In the genomic region with DNA sequence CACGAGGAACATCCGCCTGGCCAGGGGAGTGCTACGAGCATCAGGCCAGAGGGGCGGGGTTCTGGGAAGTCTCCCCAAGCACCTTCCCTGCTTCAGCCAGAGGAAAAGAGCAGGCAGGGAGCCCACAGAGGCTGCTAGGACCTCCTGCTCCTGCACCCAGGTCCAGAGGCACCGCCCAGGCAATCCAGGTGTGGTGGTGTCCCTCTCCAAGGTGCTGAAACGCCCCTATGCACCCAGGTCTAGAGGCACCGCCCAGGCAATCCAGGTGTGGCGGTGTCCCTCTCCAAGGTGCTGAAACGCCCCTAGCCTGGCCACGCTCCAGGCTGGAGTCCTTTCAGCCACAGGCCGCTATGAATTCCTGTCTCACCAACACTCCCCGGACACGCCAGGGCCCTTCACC, we compare ENCODE assay signal across 1 cellular context.
A peak's percentile ranks its signal among the peaks of the same experiment; 100 is the strongest.
TF ChIP-seq lines count a peak whose summit lies in the region.

No MANE protein-coding gene starts in this region.

TF ChIP-seq in K562, 482 proteins besides CTCF, POLR2A, EP300 and RAD21 (continued from another document and continues in another):
- TF ChIP-seq, protein P1, sequence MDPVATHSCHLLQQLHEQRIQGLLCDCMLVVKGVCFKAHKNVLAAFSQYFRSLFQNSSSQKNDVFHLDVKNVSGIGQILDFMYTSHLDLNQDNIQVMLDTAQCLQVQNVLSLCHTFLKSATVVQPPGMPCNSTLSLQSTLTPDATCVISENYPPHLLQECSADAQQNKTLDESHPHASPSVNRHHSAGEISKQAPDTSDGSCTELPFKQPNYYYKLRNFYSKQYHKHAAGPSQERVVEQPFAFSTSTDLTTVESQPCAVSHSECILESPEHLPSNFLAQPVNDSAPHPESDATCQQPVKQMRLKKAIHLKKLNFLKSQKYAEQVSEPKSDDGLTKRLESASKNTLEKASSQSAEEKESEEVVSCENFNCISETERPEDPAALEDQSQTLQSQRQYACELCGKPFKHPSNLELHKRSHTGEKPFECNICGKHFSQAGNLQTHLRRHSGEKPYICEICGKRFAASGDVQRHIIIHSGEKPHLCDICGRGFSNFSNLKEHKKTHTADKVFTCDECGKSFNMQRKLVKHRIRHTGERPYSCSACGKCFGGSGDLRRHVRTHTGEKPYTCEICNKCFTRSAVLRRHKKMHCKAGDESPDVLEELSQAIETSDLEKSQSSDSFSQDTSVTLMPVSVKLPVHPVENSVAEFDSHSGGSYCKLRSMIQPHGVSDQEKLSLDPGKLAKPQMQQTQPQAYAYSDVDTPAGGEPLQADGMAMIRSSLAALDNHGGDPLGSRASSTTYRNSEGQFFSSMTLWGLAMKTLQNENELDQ (CRISPR knock-in tag; IDR thresholded peaks at IDR 0.05; ENCODE audit: borderline replicate concordance): peak; percentile 98
- TF ChIP-seq RBBP5 (IDR thresholded peaks at IDR 0.05; ENCODE audit: borderline replicate concordance, insufficient read depth, low read length, poor library complexity, severe bottlenecking) (no peak), EZH2 (IDR thresholded peaks at IDR 0.05; ENCODE audit: borderline replicate concordance, low read depth, low read length) (no peak), KLF1 (tag; IDR thresholded peaks at IDR 0.05) (peak; percentile 96), ID3 (CRISPR knock-in tag; IDR thresholded peaks at IDR 0.05) (no peak), ID3 (tag; IDR thresholded peaks at IDR 0.05) (peak; percentile 55; the same call in 1 of the 2 replicates), EP400 (IDR thresholded peaks at IDR 0.05) (no peak), USF2 (CRISPR knock-in tag; IDR thresholded peaks at IDR 0.05) (peak; percentile 38; the same call in 1 of the 2 replicates), NCOA6 (IDR thresholded peaks at IDR 0.05) (peak; percentile 94), NCOA1 (IDR thresholded peaks at IDR 0.05; ENCODE audit: low read depth) (peak; percentile 98), CXXC5 (CRISPR knock-in tag; IDR thresholded peaks at IDR 0.05) (peak; percentile 84), ARID4B (CRISPR knock-in tag; IDR thresholded peaks at IDR 0.05) (peak; percentile 99), NR3C1 (CRISPR knock-in tag; IDR thresholded peaks at IDR 0.05) (peak; percentile 96), SP1 (CRISPR knock-in tag; IDR thresholded peaks at IDR 0.05) (peak; percentile 82), ZNF282 (CRISPR knock-in tag; IDR thresholded peaks at IDR 0.05) (peak; percentile 81; the same call in 1 of the 2 replicates), GATA2 (CRISPR knock-in tag; IDR thresholded peaks at IDR 0.05) (peak; percentile 29; the same call in 1 of the 2 replicates), ATF6 (CRISPR knock-in tag; IDR thresholded peaks at IDR 0.05) (peak; percentile 99), HCFC1 (IDR thresholded peaks at IDR 0.05; ENCODE audit: low read depth, low read length) (0 out of 2 replicates have a peak, but pooled peaks have one; percentile 32), DMBX1 (CRISPR knock-in tag; IDR thresholded peaks at IDR 0.05; ENCODE audit: borderline replicate concordance) (peak; percentile 90; the same call in 1 of the 2 replicates), ZNF212 (CRISPR knock-in tag; IDR thresholded peaks at IDR 0.05) (no peak), ARHGAP35 (IDR thresholded peaks at IDR 0.05; ENCODE audit: partially characterized antibody) (no peak), ZNF639 (CRISPR knock-in tag; conservative IDR thresholded peaks at IDR 0.05 in 1 of 2, IDR thresholded peaks at IDR 0.05 in 1 of 2) (0 out of 4 replicates have a peak, but pooled peaks of 1 of the 2 experiments have one; percentile 55), NR2C1 (IDR thresholded peaks at IDR 0.05) (no peak), NR2C1 (tag; IDR thresholded peaks at IDR 0.05) (peak; percentile 43; the same call in 1 of the 2 replicates), ZNF197 (CRISPR knock-in tag; IDR thresholded peaks at IDR 0.05; ENCODE audit: low read depth) (peak; percentile 85), SRF (CRISPR knock-in tag; IDR thresholded peaks at IDR 0.05) (peak in 1 of 2 experiments; percentile 90; a peak in 2 of 4 replicates), SAFB2 (IDR thresholded peaks at IDR 0.05; ENCODE audit: borderline replicate concordance, low read depth, low read length, severe bottlenecking) (no peak), ZBTB1 (CRISPR knock-in tag; IDR thresholded peaks at IDR 0.05; ENCODE audit: borderline replicate concordance, low read depth) (peak; percentile 61), MLX (CRISPR knock-in tag; conservative IDR thresholded peaks at IDR 0.05) (0 out of 4 replicates have a peak, but pooled peaks of 1 of the 2 experiments have one; percentile 91), ZNF24 (IDR thresholded peaks at IDR 0.05) (peak; percentile 49; the same call in 1 of the 2 replicates), MAZ (CRISPR knock-in tag; conservative IDR thresholded peaks at IDR 0.05 in 1 of 2, IDR thresholded peaks at IDR 0.05 in 1 of 2) (peak; percentile 46 to 94; a peak in 2 of 4 replicates), MAX (CRISPR knock-in tag; IDR thresholded peaks at IDR 0.05) (peak; percentile 76)
- TF ChIP-seq, protein P2, sequence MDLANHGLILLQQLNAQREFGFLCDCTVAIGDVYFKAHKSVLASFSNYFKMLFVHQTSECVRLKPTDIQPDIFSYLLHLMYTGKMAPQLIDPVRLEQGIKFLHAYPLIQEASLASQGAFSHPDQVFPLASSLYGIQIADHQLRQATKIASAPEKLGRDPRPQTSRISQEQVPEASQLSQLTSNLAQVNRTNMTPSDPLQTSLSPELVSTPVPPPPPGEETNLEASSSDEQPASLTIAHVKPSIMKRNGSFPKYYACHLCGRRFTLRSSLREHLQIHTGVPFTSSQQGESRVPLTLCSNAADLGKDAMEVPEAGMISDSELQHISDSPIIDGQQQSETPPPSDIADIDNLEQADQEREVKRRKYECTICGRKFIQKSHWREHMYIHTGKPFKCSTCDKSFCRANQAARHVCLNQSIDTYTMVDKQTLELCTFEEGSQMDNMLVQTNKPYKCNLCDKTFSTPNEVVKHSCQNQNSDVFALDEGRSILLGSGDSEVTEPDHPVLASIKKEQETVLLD (IDR thresholded peaks at IDR 0.05): peak; percentile 18; the same call in 1 of the 2 replicates
- TF ChIP-seq, protein P3, sequence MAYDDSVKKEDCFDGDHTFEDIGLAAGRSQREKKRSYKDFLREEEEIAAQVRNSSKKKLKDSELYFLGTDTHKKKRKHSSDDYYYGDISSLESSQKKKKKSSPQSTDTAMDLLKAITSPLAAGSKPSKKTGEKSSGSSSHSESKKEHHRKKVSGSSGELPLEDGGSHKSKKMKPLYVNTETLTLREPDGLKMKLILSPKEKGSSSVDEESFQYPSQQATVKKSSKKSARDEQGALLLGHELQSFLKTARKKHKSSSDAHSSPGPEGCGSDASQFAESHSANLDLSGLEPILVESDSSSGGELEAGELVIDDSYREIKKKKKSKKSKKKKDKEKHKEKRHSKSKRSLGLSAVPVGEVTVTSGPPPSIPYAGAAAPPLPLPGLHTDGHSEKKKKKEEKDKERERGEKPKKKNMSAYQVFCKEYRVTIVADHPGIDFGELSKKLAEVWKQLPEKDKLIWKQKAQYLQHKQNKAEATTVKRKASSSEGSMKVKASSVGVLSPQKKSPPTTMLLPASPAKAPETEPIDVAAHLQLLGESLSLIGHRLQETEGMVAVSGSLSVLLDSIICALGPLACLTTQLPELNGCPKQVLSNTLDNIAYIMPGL (CRISPR knock-in tag; IDR thresholded peaks at IDR 0.05): 0 out of 2 replicates have a peak, but pooled peaks have one; percentile 80
- TF ChIP-seq, protein P4, sequence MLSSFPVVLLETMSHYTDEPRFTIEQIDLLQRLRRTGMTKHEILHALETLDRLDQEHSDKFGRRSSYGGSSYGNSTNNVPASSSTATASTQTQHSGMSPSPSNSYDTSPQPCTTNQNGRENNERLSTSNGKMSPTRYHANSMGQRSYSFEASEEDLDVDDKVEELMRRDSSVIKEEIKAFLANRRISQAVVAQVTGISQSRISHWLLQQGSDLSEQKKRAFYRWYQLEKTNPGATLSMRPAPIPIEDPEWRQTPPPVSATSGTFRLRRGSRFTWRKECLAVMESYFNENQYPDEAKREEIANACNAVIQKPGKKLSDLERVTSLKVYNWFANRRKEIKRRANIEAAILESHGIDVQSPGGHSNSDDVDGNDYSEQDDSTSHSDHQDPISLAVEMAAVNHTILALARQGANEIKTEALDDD (IDR thresholded peaks at IDR 0.05): no peak
- TF ChIP-seq, protein P5, sequence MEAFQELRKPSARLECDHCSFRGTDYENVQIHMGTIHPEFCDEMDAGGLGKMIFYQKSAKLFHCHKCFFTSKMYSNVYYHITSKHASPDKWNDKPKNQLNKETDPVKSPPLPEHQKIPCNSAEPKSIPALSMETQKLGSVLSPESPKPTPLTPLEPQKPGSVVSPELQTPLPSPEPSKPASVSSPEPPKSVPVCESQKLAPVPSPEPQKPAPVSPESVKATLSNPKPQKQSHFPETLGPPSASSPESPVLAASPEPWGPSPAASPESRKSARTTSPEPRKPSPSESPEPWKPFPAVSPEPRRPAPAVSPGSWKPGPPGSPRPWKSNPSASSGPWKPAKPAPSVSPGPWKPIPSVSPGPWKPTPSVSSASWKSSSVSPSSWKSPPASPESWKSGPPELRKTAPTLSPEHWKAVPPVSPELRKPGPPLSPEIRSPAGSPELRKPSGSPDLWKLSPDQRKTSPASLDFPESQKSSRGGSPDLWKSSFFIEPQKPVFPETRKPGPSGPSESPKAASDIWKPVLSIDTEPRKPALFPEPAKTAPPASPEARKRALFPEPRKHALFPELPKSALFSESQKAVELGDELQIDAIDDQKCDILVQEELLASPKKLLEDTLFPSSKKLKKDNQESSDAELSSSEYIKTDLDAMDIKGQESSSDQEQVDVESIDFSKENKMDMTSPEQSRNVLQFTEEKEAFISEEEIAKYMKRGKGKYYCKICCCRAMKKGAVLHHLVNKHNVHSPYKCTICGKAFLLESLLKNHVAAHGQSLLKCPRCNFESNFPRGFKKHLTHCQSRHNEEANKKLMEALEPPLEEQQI (IDR thresholded peaks at IDR 0.05): peak; percentile 94
